Comparison of ENCODE assay signal across 8 cellular contexts in the genomic region with DNA sequence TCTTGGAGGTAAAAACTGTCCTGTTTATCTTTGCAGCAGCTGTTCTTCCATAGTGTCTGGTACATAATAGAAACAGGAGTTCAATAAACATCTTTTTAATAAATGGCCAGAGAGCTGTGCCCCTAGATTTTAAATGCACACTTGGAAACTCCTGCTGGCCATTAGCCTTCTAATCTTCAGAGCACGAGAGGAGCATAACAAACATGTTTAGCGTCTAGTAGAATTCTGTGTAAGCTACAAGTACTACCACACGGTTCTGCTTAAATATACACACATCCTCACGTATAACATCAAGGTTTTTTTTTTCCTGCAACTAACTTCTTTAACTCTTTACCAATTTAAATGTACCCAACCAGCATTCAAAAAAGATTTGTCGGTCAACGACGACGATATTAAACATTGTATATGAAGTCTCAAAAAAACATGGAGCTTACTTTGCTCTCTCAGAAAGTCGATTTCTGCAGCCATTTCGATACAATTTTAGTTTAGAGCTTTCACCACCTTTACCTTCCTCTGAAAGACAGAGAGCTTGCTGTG. TPM values are rescaled to one million over a fixed set of nuclear protein-coding genes. Genes with fewer than 3 reads are reported as not detected.
DNase-seq lines count a peak whose midpoint lies in the region; ATAC-seq and TF ChIP-seq lines count a peak whose summit lies in the region.

No MANE protein-coding gene starts in this region.

- TF ChIP-seq CTCF in AG04449 (IDR thresholded peaks at IDR 0.05; ENCODE audit: insufficient read depth, low read length, missing control alignments) (no peak), choroid plexus epithelial cell (conservative IDR thresholded peaks at IDR 0.05; ENCODE audit: low read depth, low read length) (no peak)

- H3K9me3 Mint-ChIP-seq in natural killer cell treated with Interleukin-12 subunit alpha and Interleukin-12 subunit beta and Interleukin-15 and Interleukin-18, amount 100 ng/mL, for 72 hours: no peaks in the 10 kb centered on the region
- H3K9me3 Mint-ChIP-seq in activated T-cell treated with anti-CD3 and anti-CD28 coated beads, Interleukin-2, amount 50 U/mL, for 4 hours: no peaks in the 10 kb centered on the region

- no peaks in the 10 kb centered on the region for H3K27me3 Mint-ChIP-seq in natural killer cell treated with Interleukin-12 subunit alpha and Interleukin-12 subunit beta and Interleukin-15 and Interleukin-18, amount 100 ng/mL, for 72 hours
- H3K27me3 Mint-ChIP-seq in activated T-cell treated with anti-CD3 and anti-CD28 coated beads, Interleukin-2, amount 50 U/mL, for 4 hours (ENCODE audit: low read depth): no peaks in the 10 kb centered on the region

- H3K23ac ChIP-seq in mesenchymal stem cell (ENCODE audit: low read length in 2 of 2): no peak overlapping the region

- no peak for DNase-seq in AG04449 (ENCODE audit: low read depth, low spot score)
- no peak for DNase-seq in Jurkat, Clone E6-1 (ENCODE audit: low read depth, low spot score)
- DNase-seq in choroid plexus epithelial cell (ENCODE audit: low read depth): peak; percentile 36
- peak; percentile 52 for DNase-seq in mesenchymal stem cell
- no peak for DNase-seq in stimulated activated CD4-positive, alpha-beta T cell treated with anti-CD3 and anti-CD28 coated beads, Interleukin-4, amount 100 ng/mL, for 24 hours
- no peak for DNase-seq in natural killer cell treated with Interleukin-12 subunit alpha and Interleukin-12 subunit beta and Interleukin-15 and Interleukin-18, amount 100 ng/mL, for 72 hours (ENCODE audit: low spot score)
- no peak for DNase-seq in activated T-cell treated with anti-CD3 and anti-CD28 coated beads, Interleukin-2, amount 50 U/mL, for 4 hours
- no peak for DNase-seq in islet precursor cell

- H3K36me3 ChIP-seq in mesenchymal stem cell (ENCODE audit: control insufficient read depth in 1 of 2, insufficient read depth in 2 of 2, low read depth in 1 of 2, low read length in 2 of 2): no peaks in the 10 kb centered on the region

- peak overlapping the region; percentile 100 for H2AFZ ChIP-seq in mesenchymal stem cell (ENCODE audit: low read depth, low read length)

- H3K27ac ChIP-seq in mesenchymal stem cell (ENCODE audit: low read length, poor library complexity, severe bottlenecking): peak overlapping the region; percentile 89

- 1% methylated on average over 10 of the region's 10 CpGs for WGBS in mesenchymal stem cell

- no peak overlapping the region for H3K4ac ChIP-seq in mesenchymal stem cell (ENCODE audit: low read depth in 1 of 2, low read length in 2 of 2)

- H3K4me1 ChIP-seq in mesenchymal stem cell (ENCODE audit: control insufficient read depth, insufficient read depth, low read depth, low read length): no peaks in the 10 kb centered on the region

- no peak overlapping the region for H4K8ac ChIP-seq in mesenchymal stem cell (ENCODE audit: low read length)

- no peak overlapping the region for H2BK15ac ChIP-seq in mesenchymal stem cell (ENCODE audit: low read depth, poor library complexity, severe bottlenecking)

- POLR2A ChIA-PET in AG04449 (lab: Yijun Ruan, JAX): no interaction called here

- ATAC-seq in natural killer cell treated with Interleukin-12 subunit alpha and Interleukin-12 subunit beta and Interleukin-15 and Interleukin-18, amount 100 ng/mL, for 72 hours: no peak
- no peak for ATAC-seq in activated T-cell treated with anti-CD3 and anti-CD28 coated beads, Interleukin-2, amount 50 U/mL, for 4 hours

- H3K9ac ChIP-seq in mesenchymal stem cell (ENCODE audit: low read length): peak overlapping the region; percentile 97

- no peak overlapping the region for H3K27ac Mint-ChIP-seq in natural killer cell treated with Interleukin-12 subunit alpha and Interleukin-12 subunit beta and Interleukin-15 and Interleukin-18, amount 100 ng/mL, for 72 hours

- H3K9me3 ChIP-seq in mesenchymal stem cell (ENCODE audit: control insufficient read depth, low read length): no peaks in the 10 kb centered on the region

- H3K4me1 Mint-ChIP-seq in natural killer cell treated with Interleukin-12 subunit alpha and Interleukin-12 subunit beta and Interleukin-15 and Interleukin-18, amount 100 ng/mL, for 72 hours (ENCODE audit: low read depth in 2 of 2): peaks cover 30 to 36% of the 10 kb centered on the region in 2 donors
- H3K4me1 Mint-ChIP-seq in activated T-cell treated with anti-CD3 and anti-CD28 coated beads, Interleukin-2, amount 50 U/mL, for 4 hours (ENCODE audit: low read depth): peaks cover 42% of the 10 kb centered on the region

- H3K18ac ChIP-seq in mesenchymal stem cell (ENCODE audit: low read depth in 1 of 2, low read length in 2 of 2): no peak overlapping the region

- H2BK5ac ChIP-seq in mesenchymal stem cell (ENCODE audit: low read depth, low read length, poor library complexity, severe bottlenecking): no peak overlapping the region

- CTCF ChIA-PET in AG04449 (lab: Yijun Ruan, JAX): interaction anchor here (1.0 kb wide), 1 partner anchor 639 kb away, joined by 3 read pairs; no protein-coding TSS in a partner anchor

- H3K14ac ChIP-seq in mesenchymal stem cell (ENCODE audit: low read length in 2 of 2): no peak overlapping the region

- peak overlapping the region; percentile 93 for H3K4me3 ChIP-seq in AG04449 (ENCODE audit: low read depth, low read length)
- peak overlapping the region; percentile 82 for H3K4me3 ChIP-seq in Jurkat, Clone E6-1 (ENCODE audit: low read length)
- peak overlapping the region; percentile 88 for H3K4me3 ChIP-seq in choroid plexus epithelial cell (ENCODE audit: low read depth, low read length)
- peak overlapping the region; percentile 93 to 97 for H3K4me3 ChIP-seq in mesenchymal stem cell (ENCODE audit: insufficient read depth in 1 of 2, low read depth in 1 of 2, low read length in 2 of 2)

- no peak overlapping the region for H3K4me3 Mint-ChIP-seq in natural killer cell treated with Interleukin-12 subunit alpha and Interleukin-12 subunit beta and Interleukin-15 and Interleukin-18, amount 100 ng/mL, for 72 hours
- H3K4me3 Mint-ChIP-seq in activated T-cell treated with anti-CD3 and anti-CD28 coated beads, Interleukin-2, amount 50 U/mL, for 4 hours: no peak overlapping the region

- no peak overlapping the region for H2BK12ac ChIP-seq in mesenchymal stem cell (ENCODE audit: low read length in 2 of 2)

- no peaks in the 10 kb centered on the region for H3K36me3 Mint-ChIP-seq in natural killer cell treated with Interleukin-12 subunit alpha and Interleukin-12 subunit beta and Interleukin-15 and Interleukin-18, amount 100 ng/mL, for 72 hours
- no peaks in the 10 kb centered on the region for H3K36me3 Mint-ChIP-seq in activated T-cell treated with anti-CD3 and anti-CD28 coated beads, Interleukin-2, amount 50 U/mL, for 4 hours (ENCODE audit: insufficient read depth)

- no peaks in the 10 kb centered on the region for H3K27me3 ChIP-seq in mesenchymal stem cell (ENCODE audit: control insufficient read depth in 1 of 2, insufficient read depth in 1 of 2, low read length in 2 of 2)

- no peak overlapping the region for H2BK120ac ChIP-seq in mesenchymal stem cell (ENCODE audit: low read depth, low read length)

- H4K91ac ChIP-seq in mesenchymal stem cell (ENCODE audit: low read length): no peak overlapping the region

- H2AK5ac ChIP-seq in mesenchymal stem cell (ENCODE audit: low read length, severe bottlenecking): no peak overlapping the region

- H3K79me1 ChIP-seq in mesenchymal stem cell (replicated peaks; ENCODE audit: low read length, poor library complexity, severe bottlenecking): no peaks in the 10 kb centered on the region

- peak overlapping the region; percentile 49 for H3K4me2 ChIP-seq in mesenchymal stem cell (ENCODE audit: low read length, poor library complexity, severe bottlenecking)

RNA-seq across cellular contexts. Expression of a gene that starts 0.6 kb away (rescaled TPM):
- 10.8 TPM for polyA plus RNA-seq in Jurkat, Clone E6-1 (2012; ENCODE audit: insufficient read depth, insufficient read length)
- 6.6 TPM for polyA plus RNA-seq in mesenchymal stem cell (2013, experiment 1 of 2)
- 7.3 TPM for polyA plus RNA-seq in mesenchymal stem cell (2013, experiment 2 of 2)
- 10 to 100 TPM; 29.6 to 38.0 TPM for total RNA-seq in natural killer cell treated with Interleukin-12 subunit alpha and Interleukin-12 subunit beta and Interleukin-15 and Interleukin-18, amount 100 ng/mL, for 72 hours
- total RNA-seq in activated T-cell treated with anti-CD3 and anti-CD28 coated beads, Interleukin-2, amount 50 U/mL, for 4 hours: 10 to 100 TPM; 10.8 to 13.1 (median 11.1) TPM

RNA-seq across cellular contexts. Expression of a gene that starts 3.2 kb away (rescaled TPM):
- polyA plus RNA-seq in Jurkat, Clone E6-1 (2012; ENCODE audit: insufficient read depth, insufficient read length): 12.3 TPM
- polyA plus RNA-seq in mesenchymal stem cell (2013, experiment 1 of 2): 8.7 TPM
- polyA plus RNA-seq in mesenchymal stem cell (2013, experiment 2 of 2): 8.9 TPM
- 10 to 100 TPM; 13.4 to 19.6 TPM for total RNA-seq in natural killer cell treated with Interleukin-12 subunit alpha and Interleukin-12 subunit beta and Interleukin-15 and Interleukin-18, amount 100 ng/mL, for 72 hours
- 1 to 10 TPM; 2.1 to 2.8 (median 2.8) TPM for total RNA-seq in activated T-cell treated with anti-CD3 and anti-CD28 coated beads, Interleukin-2, amount 50 U/mL, for 4 hours

Comparison
In these comparisons a context has a peak if more than half of its experiments do, and no peak if none do; other contexts are left out.
1. DNase-seq: peak in choroid plexus epithelial cell (single experiment) and mesenchymal stem cell (single experiment); none in AG04449 (single experiment), Jurkat, Clone E6-1 (single experiment), stimulated activated CD4-positive, alpha-beta T cell treated with anti-CD3 and anti-CD28 coated beads, Interleukin-4, amount 100 ng/mL, for 24 hours (single experiment), natural killer cell treated with Interleukin-12 subunit alpha and Interleukin-12 subunit beta and Interleukin-15 and Interleukin-18, amount 100 ng/mL, for 72 hours (single experiment), activated T-cell treated with anti-CD3 and anti-CD28 coated beads, Interleukin-2, amount 50 U/mL, for 4 hours (single experiment) and islet precursor cell (single experiment).
2. Peak in every context shown above with its lines, with median percentiles within 50 percentile points of each other: H3K4me3 ChIP-seq.